ENCODE assay signal across 12 cellular contexts in the genomic region with DNA sequence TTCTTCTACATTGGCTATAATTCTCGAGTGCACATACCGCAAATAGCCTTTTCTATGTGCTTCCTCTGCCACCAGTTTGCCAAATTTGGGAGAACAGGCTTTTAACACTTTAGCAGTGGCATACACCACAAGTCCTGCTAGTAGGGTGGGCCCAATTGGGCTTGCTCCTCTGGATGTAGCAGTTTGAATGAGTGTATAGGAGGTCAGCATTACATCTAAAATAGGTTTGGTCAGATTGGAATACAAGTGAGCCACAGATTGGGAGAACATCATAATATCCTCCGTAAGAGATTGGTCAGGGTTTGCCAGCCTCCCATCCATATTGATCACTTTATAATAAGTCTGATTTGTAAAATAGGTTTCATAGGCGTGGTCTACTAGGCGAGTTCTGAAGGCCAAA. TPM values are rescaled to one million over a fixed set of nuclear protein-coding genes. Genes with fewer than 3 reads are reported as not detected.
DNase-seq lines count a peak whose midpoint lies in the region; FAIRE-seq and TF ChIP-seq lines count a peak whose summit lies in the region.
"Had no signal": no experiment of that assay in that cellular context is flagged by ENCODE, and none has a peak within 500 bp of the region (broad histone marks: within the 10 kb centered on the region; RNA-seq: fewer than 3 reads in every experiment).

No MANE protein-coding gene starts in this region.

- no peaks in the 10 kb centered on the region for H3K27me3 ChIP-seq in ACC112 (ENCODE audit: insufficient read depth, low read length)
- H3K27me3 ChIP-seq in neural cell (ENCODE audit: insufficient read depth, low read depth, low read length) = no peaks in the 10 kb centered on the region
- H3K27me3 ChIP-seq in Caco-2 (replicated peaks; ENCODE audit: control insufficient read depth, insufficient read depth, low read length) = no peaks in the 10 kb centered on the region
- H3K27me3 ChIP-seq: MG63 had no signal

- no peak for FAIRE-seq in RCC 7860 (lab: Jason Lieb, UNC)

- no peaks in the 10 kb centered on the region for H3K9me2 ChIP-seq in neural cell (ENCODE audit: insufficient read depth, low read length)

- no peak for TF ChIP-seq RAD21 in neural cell (conservative IDR thresholded peaks at IDR 0.05)

- peaks cover 4% of the 10 kb centered on the region for H3K4me1 Mint-ChIP-seq in chondrocyte (ENCODE audit: low read depth)
- no peaks in the 10 kb centered on the region for H3K4me1 Mint-ChIP-seq in Caco-2 (ENCODE audit: low read depth, unreplicated experiment)

- no peak overlapping the region for H3K27ac Mint-ChIP-seq in chondrocyte (ENCODE audit: unreplicated experiment)
- no peak overlapping the region for H3K27ac Mint-ChIP-seq in Caco-2 (ENCODE audit: unreplicated experiment)
- H3K27ac Mint-ChIP-seq: activated naive CD8-positive, alpha-beta T cell treated with anti-CD3 and anti-CD28 coated beads, Interleukin-2, amount 10 ng/mL, durations not matched to agents 7 days and 5 days had no signal

- H3K36me3 ChIP-seq in ACC112 (ENCODE audit: insufficient read depth, low read length) (no peaks in the 10 kb centered on the region), neural cell (ENCODE audit: insufficient read depth, low read length) (no peaks in the 10 kb centered on the region), Caco-2 (ENCODE audit: control insufficient read depth, insufficient read depth, low read length) (no peaks in the 10 kb centered on the region)
- H3K36me3 ChIP-seq: MG63 had no signal

- H3K27me3 Mint-ChIP-seq in chondrocyte (ENCODE audit: low read depth) = peaks cover 2% of the 10 kb centered on the region
- no peaks in the 10 kb centered on the region for H3K27me3 Mint-ChIP-seq in Caco-2 (ENCODE audit: insufficient read depth, unreplicated experiment)
- H3K27me3 Mint-ChIP-seq: activated naive CD8-positive, alpha-beta T cell treated with anti-CD3 and anti-CD28 coated beads, Interleukin-2, amount 10 ng/mL, durations not matched to agents 7 days and 5 days had no signal

- H3F3A ChIP-seq in neural cell (ENCODE audit: insufficient read depth, low read length, poor library complexity, severe bottlenecking) = peaks cover 8% of the 10 kb centered on the region

- CTCF ChIA-PET in Caco-2 (lab: Charles Lee) (no interaction called here), RWPE1 (lab: Yijun Ruan, JAX) (no interaction called here)

- no peaks in the 10 kb centered on the region for H3K9me3 ChIP-seq in neural cell (ENCODE audit: low read length)
- H3K9me3 ChIP-seq in Caco-2 = no peaks in the 10 kb centered on the region
- H3K9me3 ChIP-seq: MG63 had no signal

- no peak for TF ChIP-seq EP300 in neural cell (conservative IDR thresholded peaks at IDR 0.05; ENCODE audit: poor library complexity, severe bottlenecking)

- no peak overlapping the region for H3K9ac ChIP-seq in neural cell (ENCODE audit: low read length)

- H3K4me3 Mint-ChIP-seq in chondrocyte (ENCODE audit: unreplicated experiment) (peak overlapping the region; percentile 3), Caco-2 (ENCODE audit: unreplicated experiment) (no peak overlapping the region)
- H3K4me3 Mint-ChIP-seq: activated naive CD8-positive, alpha-beta T cell treated with anti-CD3 and anti-CD28 coated beads, Interleukin-2, amount 10 ng/mL, durations not matched to agents 7 days and 5 days; natural killer cell had no signal

- peak overlapping the region; percentile 69 for H3K4me2 ChIP-seq in neural cell (ENCODE audit: low read length)

- H4K20me1 ChIP-seq in neural cell (ENCODE audit: insufficient read depth) = no peaks in the 10 kb centered on the region

- TF ChIP-seq CTCF in GM12875 (IDR thresholded peaks at IDR 0.05; ENCODE audit: borderline replicate concordance, insufficient read depth, low read depth, low read length) (no peak), chondrocyte (IDR thresholded peaks at IDR 0.05) (no peak), neural cell (IDR thresholded peaks at IDR 0.05; ENCODE audit: poor library complexity, severe bottlenecking) (no peak), Caco-2 (IDR thresholded peaks at IDR 0.05; ENCODE audit: insufficient read depth in 1 of 2, low read depth in 1 of 2, low read length in 1 of 2, severe bottlenecking in 1 of 2, unreplicated experiment in 1 of 2) (no peak), RWPE1 (conservative IDR thresholded peaks at IDR 0.05; ENCODE audit: low read depth) (no peak)

- H3K9me3 Mint-ChIP-seq in chondrocyte (ENCODE audit: low read depth) (no peaks in the 10 kb centered on the region), Caco-2 (ENCODE audit: unreplicated experiment) (no peaks in the 10 kb centered on the region)
- H3K9me3 Mint-ChIP-seq: activated naive CD8-positive, alpha-beta T cell treated with anti-CD3 and anti-CD28 coated beads, Interleukin-2, amount 10 ng/mL, durations not matched to agents 7 days and 5 days; natural killer cell had no signal

- H3K79me2 ChIP-seq in ACC112 (ENCODE audit: control insufficient read depth, insufficient read depth, low read length, unreplicated experiment) (no peaks in the 10 kb centered on the region), neural cell (replicated peaks; ENCODE audit: insufficient read depth, low read length) (no peaks in the 10 kb centered on the region)

- H3K36me3 Mint-ChIP-seq in chondrocyte (ENCODE audit: low read depth) (no peaks in the 10 kb centered on the region), Caco-2 (ENCODE audit: insufficient read depth, unreplicated experiment) (no peaks in the 10 kb centered on the region)
- H3K36me3 Mint-ChIP-seq: natural killer cell had no signal

- H3K27ac ChIP-seq in ACC112 (ENCODE audit: low read depth, low read length) (no peak overlapping the region), neural cell (ENCODE audit: low read length) (no peak overlapping the region), RWPE1 (no peak overlapping the region)

- peaks cover 9% of the 10 kb centered on the region for H3K4me1 ChIP-seq in ACC112 (ENCODE audit: control insufficient read depth, insufficient read depth, low read length, unreplicated experiment)
- 0 out of 2 replicates have a peak, but pooled peaks cover 3% of the 10 kb centered on the region for H3K4me1 ChIP-seq in Caco-2

- POLR2A ChIA-PET in Caco-2 (lab: Charles Lee) (no interaction called here), RWPE1 (lab: Yijun Ruan, JAX; ENCODE audit: low non-redundant PET) (no interaction called here)

- intact Hi-C loops in Caco-2 (cut with micrococcal nuclease; ENCODE audit: unreplicated experiment) = loop anchor here (10.0 kb wide), 2 partner anchors 174 to 304 kb away; a partner anchor contains a TSS

- no TSS peak for BruUV-seq in Caco-2 (replicated peaks; lab: Mats Ljungman, UMichigan)

- H2AFZ ChIP-seq in ACC112 (ENCODE audit: low read length, unreplicated experiment) (peak overlapping the region; percentile 80), neural cell (ENCODE audit: low read depth, low read length) (no peak overlapping the region)

- H3K4me3 ChIP-seq in ACC112 (ENCODE audit: low read depth, low read length) = 0 out of 2 replicates have a peak overlapping the region, but pooled peaks have one; percentile 76
- peak overlapping the region; percentile 82 for H3K4me3 ChIP-seq in GM12875 (ENCODE audit: low read depth, low read length)
- H3K4me3 ChIP-seq in neural cell (ENCODE audit: low read length) = peak overlapping the region; percentile 66
- H3K4me3 ChIP-seq in Caco-2 (ENCODE audit: low read depth, low read length) = no peak overlapping the region

- no peak for DNase-seq in chondrocyte (ENCODE audit: low spot score)
- DNase-seq in RCC 7860 (ENCODE audit: low spot score) = no peak
- no peak for DNase-seq in Caco-2
- DNase-seq in iPS-NIHi7 (ENCODE audit: extremely low spot score) = no peak
- no peak for DNase-seq in RWPE1 (ENCODE audit: low spot score)
- DNase-seq: MG63, natural killer cell, NCI-H510A treated with DMSO at 0.1 percent for 48 hours had no signal

TF ChIP-seq in neural cell, 6 proteins besides CTCF, POLR2A, EP300 and RAD21:
- TF ChIP-seq POLR2AphosphoS5 (IDR thresholded peaks at IDR 0.05) (no peak), TAF1 (IDR thresholded peaks at IDR 0.05; ENCODE audit: low read depth) (no peak)
- TF ChIP-seq, protein P1, sequence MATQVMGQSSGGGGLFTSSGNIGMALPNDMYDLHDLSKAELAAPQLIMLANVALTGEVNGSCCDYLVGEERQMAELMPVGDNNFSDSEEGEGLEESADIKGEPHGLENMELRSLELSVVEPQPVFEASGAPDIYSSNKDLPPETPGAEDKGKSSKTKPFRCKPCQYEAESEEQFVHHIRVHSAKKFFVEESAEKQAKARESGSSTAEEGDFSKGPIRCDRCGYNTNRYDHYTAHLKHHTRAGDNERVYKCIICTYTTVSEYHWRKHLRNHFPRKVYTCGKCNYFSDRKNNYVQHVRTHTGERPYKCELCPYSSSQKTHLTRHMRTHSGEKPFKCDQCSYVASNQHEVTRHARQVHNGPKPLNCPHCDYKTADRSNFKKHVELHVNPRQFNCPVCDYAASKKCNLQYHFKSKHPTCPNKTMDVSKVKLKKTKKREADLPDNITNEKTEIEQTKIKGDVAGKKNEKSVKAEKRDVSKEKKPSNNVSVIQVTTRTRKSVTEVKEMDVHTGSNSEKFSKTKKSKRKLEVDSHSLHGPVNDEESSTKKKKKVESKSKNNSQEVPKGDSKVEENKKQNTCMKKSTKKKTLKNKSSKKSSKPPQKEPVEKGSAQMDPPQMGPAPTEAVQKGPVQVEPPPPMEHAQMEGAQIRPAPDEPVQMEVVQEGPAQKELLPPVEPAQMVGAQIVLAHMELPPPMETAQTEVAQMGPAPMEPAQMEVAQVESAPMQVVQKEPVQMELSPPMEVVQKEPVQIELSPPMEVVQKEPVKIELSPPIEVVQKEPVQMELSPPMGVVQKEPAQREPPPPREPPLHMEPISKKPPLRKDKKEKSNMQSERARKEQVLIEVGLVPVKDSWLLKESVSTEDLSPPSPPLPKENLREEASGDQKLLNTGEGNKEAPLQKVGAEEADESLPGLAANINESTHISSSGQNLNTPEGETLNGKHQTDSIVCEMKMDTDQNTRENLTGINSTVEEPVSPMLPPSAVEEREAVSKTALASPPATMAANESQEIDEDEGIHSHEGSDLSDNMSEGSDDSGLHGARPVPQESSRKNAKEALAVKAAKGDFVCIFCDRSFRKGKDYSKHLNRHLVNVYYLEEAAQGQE (IDR thresholded peaks at IDR 0.05; ENCODE audit: borderline replicate concordance) = no peak

RNA-seq across cellular contexts. Expression of a gene that starts 0.9 kb away (rescaled TPM):
- total RNA-seq in chondrocyte (0.07 TPM in 1 of 3 replicates, not detected in the others), Caco-2 (2022) (not detected in 2 replicates)
- polyA plus RNA-seq in neural cell = 0.14 and 0.43 TPM in 2 replicates
- 1.9 and 2.7 TPM in 2 replicates for polyA minus RNA-seq in neural cell
